In the genomic region with DNA sequence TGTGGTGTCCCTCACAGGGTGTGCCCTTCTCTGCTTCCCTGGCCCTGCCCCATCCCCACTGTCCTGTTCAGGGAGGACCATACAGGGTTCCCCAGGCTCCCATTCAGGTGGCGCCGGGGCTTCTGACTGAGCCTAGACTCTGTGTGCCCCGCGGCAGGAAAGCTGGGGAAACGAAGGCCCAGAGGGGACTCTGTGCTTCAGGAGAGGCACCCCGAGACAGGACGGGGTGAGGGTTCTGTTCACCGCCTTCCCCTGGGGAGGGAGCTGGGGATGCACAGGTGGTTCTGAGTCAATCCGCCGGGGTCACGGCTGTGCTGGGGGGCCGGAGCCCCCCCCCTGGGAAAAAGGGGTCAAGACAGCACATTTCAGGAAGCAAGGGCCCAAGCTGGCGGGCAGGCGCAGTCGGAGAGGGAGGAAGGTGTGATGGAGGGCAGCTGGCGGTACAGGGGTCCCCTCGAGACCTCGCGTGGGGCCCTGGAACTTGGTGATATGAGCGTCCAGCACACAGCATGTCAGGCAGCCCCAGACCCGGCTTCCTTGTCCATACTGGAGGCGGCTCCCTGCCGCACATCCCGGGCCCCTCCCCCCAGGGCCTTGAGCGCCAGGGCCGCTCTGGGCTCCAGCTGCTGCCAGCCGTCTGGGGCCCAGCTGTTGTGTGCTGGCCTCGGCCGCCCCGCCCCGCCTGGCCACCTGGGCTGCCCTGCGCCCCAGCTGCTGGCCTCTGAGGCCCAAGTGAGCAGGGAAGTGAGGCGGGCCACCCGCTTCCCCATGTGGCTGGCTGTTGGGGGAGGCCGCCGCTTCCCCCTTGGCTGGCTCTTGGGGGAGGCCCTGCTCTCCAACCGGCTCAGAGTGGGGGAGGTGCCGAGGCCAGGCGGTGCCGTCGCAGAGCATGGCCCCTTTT, we compare ENCODE assay signal across 9 cellular contexts. TPM values are rescaled to one million over a fixed set of nuclear protein-coding genes. Genes with fewer than 3 reads are reported as not detected.
DNase-seq lines count a peak whose midpoint lies in the region; ATAC-seq and TF ChIP-seq lines count a peak whose summit lies in the region.
"Had no signal": no experiment of that assay in that cellular context is flagged by ENCODE, and none has a peak within 500 bp of the region (broad histone marks: within the 10 kb centered on the region; RNA-seq: fewer than 3 reads in every experiment).

No MANE protein-coding gene starts in this region.

- H2BK20ac ChIP-seq in IMR-90 (ENCODE audit: low read depth, low read length), result no peak overlapping the region

- peak; percentile 24 for DNase-seq in IMR-90
- peak; percentile 49 for DNase-seq in RPMI7951 (ENCODE audit: low read depth)
- DNase-seq in left ventricle myocardium inferior, result peak; percentile 78
- DNase-seq in smooth muscle cell (lab: John Stamatoyannopoulos, UW; ENCODE audit: unreplicated experiment), result no peak
- DNase-seq in germinal center (ENCODE audit: low spot score), result no peak
- DNase-seq in NCI-H226, result no peak
- DNase-seq in D341Med (ENCODE audit: low spot score), result no peak

- no peak overlapping the region for H3K4me2 ChIP-seq in IMR-90 (ENCODE audit: low read depth, low read length)
- H3K4me2 ChIP-seq in smooth muscle cell, result peak overlapping the region; percentile 26

- in situ Hi-C loops in IMR-90 (cut with MboI; ENCODE audit: low sequenced_read_pairs), result loop anchor here (5.0 kb wide), 1 partner anchor 51 kb away; no protein-coding TSS in a partner anchor

- H3K9me3 ChIP-seq in IMR-90 (ENCODE audit: control insufficient read depth, insufficient read depth, low read length) (no peaks in the 10 kb centered on the region; the same call in 1 of the 2 replicates), left ventricle myocardium inferior (replicated peaks) (no peaks in the 10 kb centered on the region), smooth muscle cell (replicated peaks; ENCODE audit: low read depth) (no peaks in the 10 kb centered on the region)

- H3K27me3 ChIP-seq in IMR-90 (ENCODE audit: control insufficient read depth, insufficient read depth, low read length) (peaks cover 20% of the 10 kb centered on the region), left ventricle myocardium inferior (ENCODE audit: low read depth) (peaks cover 87% of the 10 kb centered on the region), smooth muscle cell (ENCODE audit: low read depth) (peaks cover 7% of the 10 kb centered on the region)

- H3K4me3 ChIP-seq in IMR-90 (ENCODE audit: insufficient read depth, low read depth, low read length) (no peak overlapping the region), left ventricle myocardium inferior (no peak overlapping the region), smooth muscle cell (no peak overlapping the region)

- BruUV-seq in IMR-90 (replicated peaks; lab: Mats Ljungman, UMichigan), result no TSS peak

- H3K4me1 ChIP-seq in IMR-90 (ENCODE audit: control insufficient read depth, insufficient read depth, low read length) (peaks cover 9% of the 10 kb centered on the region; the same call in 1 of the 2 replicates), left ventricle myocardium inferior (peaks cover 32% of the 10 kb centered on the region), smooth muscle cell (ENCODE audit: low read depth) (peaks cover 16% of the 10 kb centered on the region)

- H3K9ac ChIP-seq in IMR-90 (ENCODE audit: low read depth, low read length), result no peak overlapping the region
- no peak overlapping the region for H3K9ac ChIP-seq in smooth muscle cell (ENCODE audit: low read depth)

- no peak overlapping the region for H3K56ac ChIP-seq in IMR-90 (ENCODE audit: extremely low read depth, insufficient read depth, low read length)

- H3K36me3 ChIP-seq in IMR-90 (ENCODE audit: control insufficient read depth, insufficient read depth, low read length) (no peaks in the 10 kb centered on the region), left ventricle myocardium inferior (no peaks in the 10 kb centered on the region), smooth muscle cell (ENCODE audit: low read depth) (no peaks in the 10 kb centered on the region)

- H2AFZ ChIP-seq in IMR-90 (replicated peaks; ENCODE audit: low read length, poor library complexity) (peak overlapping the region; percentile 66), smooth muscle cell (ENCODE audit: low read depth) (no peak overlapping the region)

- 45% methylated on average over 16 of the region's 41 CpGs; no CpG with 5 or more reads in 1 of the 2 experiments for WGBS in IMR-90 (ENCODE audit: extremely low coverage in 2 of 2, insufficient read length in 1 of 2), 2 experiments
- WGBS in smooth muscle cell (ENCODE audit: low lambda C conversion rate), result 53% methylated on average over 32 of the region's 41 CpGs

- CTCF ChIA-PET in IMR-90 (lab: Yijun Ruan, JAX), result interaction anchor here (0.7 kb wide), 1 partner anchor 74 kb away, joined by 5 read pairs; no protein-coding TSS in a partner anchor

- peak overlapping the region; percentile 58; the same call in 1 of the 2 replicates for H2AK5ac ChIP-seq in IMR-90 (ENCODE audit: low read depth, low read length)

- peak; percentile 58 for ATAC-seq in IMR-90 (ENCODE audit: low read depth)

- peaks cover 11% of the 10 kb centered on the region for H3F3A ChIP-seq in smooth muscle cell (ENCODE audit: low read depth)

- no peak overlapping the region for H2BK120ac ChIP-seq in IMR-90 (ENCODE audit: low read depth, low read length)

- H4K20me1 ChIP-seq in IMR-90 (ENCODE audit: insufficient read depth, low read length) (no peaks in the 10 kb centered on the region), smooth muscle cell (ENCODE audit: low read depth) (no peaks in the 10 kb centered on the region)

- H3K79me1 ChIP-seq in IMR-90 (ENCODE audit: low read depth in 1 of 2, low read length in 2 of 2), result no peaks in the 10 kb centered on the region

- H3K79me2 ChIP-seq in smooth muscle cell (ENCODE audit: low read depth), result no peaks in the 10 kb centered on the region

- POLR2A ChIA-PET in IMR-90 (lab: Charles Lee; ENCODE audit: unreplicated experiment), result no interaction called here

- no peak overlapping the region for H2BK15ac ChIP-seq in IMR-90 (ENCODE audit: low read depth, low read length)

- H3K4ac ChIP-seq in IMR-90 (ENCODE audit: low read depth, low read length), result no peak overlapping the region

- H3K27ac ChIP-seq in IMR-90 (ENCODE audit: insufficient read depth, low read length) (no peak overlapping the region), left ventricle myocardium inferior (replicated peaks) (no peak overlapping the region), smooth muscle cell (ENCODE audit: low read depth) (no peak overlapping the region)

- intact Hi-C loops in IMR-90 (cut with micrococcal nuclease), result loop anchor here (10.0 kb wide), 1 partner anchor 188 kb away; no protein-coding TSS in a partner anchor
- intact Hi-C loops in left ventricle myocardium inferior (cut with micrococcal nuclease), result loop anchor here (10.0 kb wide), 1 partner anchor 178 kb away; no protein-coding TSS in a partner anchor

- no peak overlapping the region for H4K91ac ChIP-seq in IMR-90 (ENCODE audit: insufficient read depth, low read depth, low read length)

- H3K23ac ChIP-seq in IMR-90 (ENCODE audit: low read depth, low read length), result no peak overlapping the region

- TF ChIP-seq RAD21 in IMR-90 (IDR thresholded peaks at IDR 0.05; ENCODE audit: low read length), result no peak

- TF ChIP-seq CTCF in IMR-90 (conservative IDR thresholded peaks at IDR 0.05; ENCODE audit: low read depth, low read length), result no peak
- no peak for TF ChIP-seq CTCF in left ventricle myocardium inferior (IDR thresholded peaks at IDR 0.05; ENCODE audit: borderline replicate concordance)
- no peak for TF ChIP-seq CTCF in smooth muscle cell (IDR thresholded peaks at IDR 0.05; ENCODE audit: borderline replicate concordance, insufficient read depth, poor library complexity, severe bottlenecking)

- H3K18ac ChIP-seq in IMR-90 (ENCODE audit: low read depth, low read length), result no peak overlapping the region; the same call in 1 of the 2 replicates

- peak overlapping the region; percentile 44 for H2AK9ac ChIP-seq in IMR-90 (replicated peaks; ENCODE audit: low read depth, low read length, poor library complexity)

- no peak for TF ChIP-seq POLR2A in IMR-90 (IDR thresholded peaks at IDR 0.05; ENCODE audit: low read depth, low read length)

- H3K14ac ChIP-seq in IMR-90 (replicated peaks; ENCODE audit: low read depth, low read length), result no peak overlapping the region

- H4K8ac ChIP-seq in IMR-90 (ENCODE audit: low read depth in 2 of 2, low read length in 2 of 2), result no peak overlapping the region

- no peak overlapping the region for H4K5ac ChIP-seq in IMR-90 (ENCODE audit: low read depth, low read length)

- no peak overlapping the region for H2BK5ac ChIP-seq in IMR-90 (ENCODE audit: low read depth, low read length, poor library complexity, severe bottlenecking)

- dilution Hi-C loops in IMR-90 (cut with HindIII; ENCODE audit: low sequenced_read_pairs, unreplicated experiment), result no loop called here

- H3K9me1 ChIP-seq in IMR-90 (ENCODE audit: insufficient read depth, low read length), result no peaks in the 10 kb centered on the region; the same call in 1 of the 2 replicates

RNA-seq across cellular contexts. Expression of gene NOTUM, which starts 5.6 kb away (rescaled TPM):
- total RNA-seq in IMR-90 (2012; rRNA removed), result not detected in 2 replicates
- 0.05 and 0.06 TPM in 2 replicates for polyA plus RNA-seq in IMR-90 (2012; rRNA removed)
- 0.03 and 0.07 TPM in 2 replicates for polyA plus RNA-seq in IMR-90 (2012; cell fraction: cytosol; rRNA removed)
- polyA plus RNA-seq in IMR-90 (2012; cell fraction: nucleus; rRNA removed; ENCODE audit: low replicate concordance), result 0.07 and 0.22 TPM in 2 replicates
- total RNA-seq in RPMI7951 (2014; rRNA removed; shearing (Covaris generic)), result 0.24 TPM in 1 of 2 replicates, not detected in the other
- not detected for total RNA-seq in left ventricle myocardium inferior
- 0.90 and 1.3 TPM in 2 replicates for total RNA-seq in smooth muscle cell
- polyA plus RNA-seq in smooth muscle cell, result 0.24 and 2.9 TPM in 2 replicates

RNA-seq across cellular contexts. Expression of gene ASPSCR1, which starts 10.8 kb away (rescaled TPM):
- 7.2 and 8.3 TPM in 2 replicates for total RNA-seq in IMR-90 (2012; rRNA removed)
- polyA plus RNA-seq in IMR-90 (2012; rRNA removed), result 17.2 and 26.0 TPM in 2 replicates
- 22.0 and 24.6 TPM in 2 replicates for polyA plus RNA-seq in IMR-90 (2012; cell fraction: cytosol; rRNA removed)
- polyA plus RNA-seq in IMR-90 (2012; cell fraction: nucleus; rRNA removed; ENCODE audit: low replicate concordance), result 57.3 and 145 TPM in 2 replicates
- 18.1 and 18.5 TPM in 2 replicates for total RNA-seq in RPMI7951 (2014; rRNA removed; shearing (Covaris generic))
- 27.5 TPM for total RNA-seq in left ventricle myocardium inferior
- 12.3 and 28.4 TPM in 2 replicates for total RNA-seq in smooth muscle cell
- polyA plus RNA-seq in smooth muscle cell, result 36.5 and 44.0 TPM in 2 replicates

RNA-seq across cellular contexts. Expression of gene MYADML2, which starts 19.6 kb away (rescaled TPM):
- not detected in 2 replicates for total RNA-seq in IMR-90 (2012; rRNA removed)
- polyA plus RNA-seq in IMR-90 (2012; rRNA removed), result not detected in 2 replicates
- not detected in 2 replicates for polyA plus RNA-seq in IMR-90 (2012; cell fraction: cytosol; rRNA removed)
- not detected in 2 replicates for polyA plus RNA-seq in IMR-90 (2012; cell fraction: nucleus; rRNA removed; ENCODE audit: low replicate concordance)
- not detected in 2 replicates for total RNA-seq in RPMI7951 (2014; rRNA removed; shearing (Covaris generic))
- 7.2 TPM for total RNA-seq in left ventricle myocardium inferior
- not detected in 2 replicates for total RNA-seq in smooth muscle cell
- polyA plus RNA-seq in smooth muscle cell, result 0.82 TPM in 1 of 2 replicates, not detected in the other
- total RNA-seq: activated CD8-positive, alpha-beta memory T cell treated with anti-CD3 and anti-CD28 coated beads for 36 hours; pulmonary artery endothelial cell had no signal

RNA-seq across cellular contexts. Expression of gene PYCR1, which starts 29.5 kb away (rescaled TPM):
- total RNA-seq in IMR-90 (2012; rRNA removed), result 95.0 and 115 TPM in 2 replicates
- polyA plus RNA-seq in IMR-90 (2012; rRNA removed), result 177 and 181 TPM in 2 replicates
- 73.1 and 242 TPM in 2 replicates for polyA plus RNA-seq in IMR-90 (2012; cell fraction: cytosol; rRNA removed)
- polyA plus RNA-seq in IMR-90 (2012; cell fraction: nucleus; rRNA removed; ENCODE audit: low replicate concordance), result 94.9 and 231 TPM in 2 replicates
- 36.4 and 53.4 TPM in 2 replicates for total RNA-seq in RPMI7951 (2014; rRNA removed; shearing (Covaris generic))
- total RNA-seq in left ventricle myocardium inferior, result 3.8 TPM
- total RNA-seq in smooth muscle cell, result 144 and 157 TPM in 2 replicates
- 213 and 339 TPM in 2 replicates for polyA plus RNA-seq in smooth muscle cell

RNA-seq across cellular contexts. Expression of gene MAFG, which starts 39.1 kb away (rescaled TPM):
- 6.1 and 6.4 TPM in 2 replicates for total RNA-seq in IMR-90 (2012; rRNA removed)
- polyA plus RNA-seq in IMR-90 (2012; rRNA removed), result 14.3 and 15.4 TPM in 2 replicates
- 12.4 and 15.1 TPM in 2 replicates for polyA plus RNA-seq in IMR-90 (2012; cell fraction: cytosol; rRNA removed)
- polyA plus RNA-seq in IMR-90 (2012; cell fraction: nucleus; rRNA removed; ENCODE audit: low replicate concordance), result 82.7 and 90.6 TPM in 2 replicates
- 10.1 TPM in 2 replicates for total RNA-seq in RPMI7951 (2014; rRNA removed; shearing (Covaris generic))
- 24.3 TPM for total RNA-seq in left ventricle myocardium inferior
- total RNA-seq in smooth muscle cell, result 13.7 and 15.3 TPM in 2 replicates
- polyA plus RNA-seq in smooth muscle cell, result 30.3 and 39.0 TPM in 2 replicates

Comparison
In these comparisons a context has a peak if more than half of its experiments do, and no peak if none do; other contexts are left out.
1. DNase-seq: peak in IMR-90 (single experiment), RPMI7951 (single experiment) and left ventricle myocardium inferior (single experiment); none in smooth muscle cell (single experiment), germinal center (single experiment), NCI-H226 (single experiment) and D341Med (single experiment).